8 cellular contexts compared by ENCODE assay signal in genomic region chr3:18847583-18848197, GRCh38.
A peak's percentile ranks its signal among the peaks of the same experiment; 100 is the strongest.
DNase-seq lines count a peak whose midpoint lies in the region; ATAC-seq and TF ChIP-seq lines count a peak whose summit lies in the region.

No MANE protein-coding gene starts in this region.

- no peaks in the 10 kb centered on the region for H3K36me3 Mint-ChIP-seq in glutamatergic neuron (ENCODE audit: unreplicated experiment)

- H3K9me3 Mint-ChIP-seq in glutamatergic neuron (ENCODE audit: unreplicated experiment) = no peaks in the 10 kb centered on the region

- no peaks in the 10 kb centered on the region for H3K27me3 Mint-ChIP-seq in glutamatergic neuron (ENCODE audit: unreplicated experiment)

- peak; percentile 60 for ATAC-seq in GM19372 (IDR thresholded peaks at IDR 0.05; ENCODE audit: low read depth, unreplicated experiment)
- no peak for ATAC-seq in HG02588 (IDR thresholded peaks at IDR 0.05; ENCODE audit: unreplicated experiment)

- DNase-seq in DMS53 (lab: John Stamatoyannopoulos, UW) (peak; percentile 50), glutamatergic neuron (no peak), activated gamma-delta T cell treated with Interleukin-2 at 50 U/mL for 16 hours (no peak)
- no peak for DNase-seq in central memory CD4-positive, alpha-beta T cell
- DNase-seq in stimulated activated CD4-positive, alpha-beta T cell treated with anti-CD3 and anti-CD28 coated beads, Interleukin-4, amount 100 ng/mL, for 4 hours = no peak

- no peaks in the 10 kb centered on the region for H3K4me1 Mint-ChIP-seq in glutamatergic neuron (ENCODE audit: low read depth, unreplicated experiment)

- TF ChIP-seq CTCF in LNCAP (IDR thresholded peaks at IDR 0.05) (peak; percentile 55), glutamatergic neuron (IDR thresholded peaks at IDR 0.05; ENCODE audit: partially characterized antibody, unreplicated experiment) (peak; percentile 75)

- H3K4me3 Mint-ChIP-seq in glutamatergic neuron (ENCODE audit: unreplicated experiment) = no peak overlapping the region

- no peak overlapping the region for H3K27ac Mint-ChIP-seq in glutamatergic neuron (ENCODE audit: unreplicated experiment)
